18 cellular contexts compared by ENCODE assay signal in genomic region chr7:35854311-35854710, GRCh38.
"Had no signal": no experiment of that assay in that cellular context is flagged by ENCODE, and none has a peak within 500 bp of the region (broad histone marks: within the 10 kb centered on the region; RNA-seq: fewer than 3 reads in every experiment).

No MANE protein-coding gene starts in this region.

- H3K4me3 ChIP-seq: coronary artery, neural progenitor cell, ovary, prostate gland, right lobe of liver, spleen had no signal

- H3K4me3 Mint-ChIP-seq: brain; natural killer cell treated with Interleukin-12 subunit alpha and Interleukin-12 subunit beta and Interleukin-15 and Interleukin-18, amount 100 ng/mL, for 72 hours; neural progenitor cell; stimulated activated memory B cell treated with anti-CD40 and anti-IgM and Interleukin-4, amounts not matched to agents 10 μg/mL and 1 μg/mL and 100 μg/mL, for 72 hours; stimulated activated naive CD8-positive, alpha-beta T cell treated with anti-CD3 and anti-CD28 coated beads, Interleukin-15, Interleukin-2, amounts not matched to agents 100 ng/mL and 50 ng/mL, for 24 hours had no signal

- H3K27me3 ChIP-seq: neural progenitor cell, ovary, right lobe of liver, spleen had no signal

- H3K4me1 Mint-ChIP-seq: neural progenitor cell had no signal

- H3K4me1 ChIP-seq: neural progenitor cell, prostate gland, right lobe of liver had no signal

- ATAC-seq: left colon; left ventricle myocardium superior; natural killer cell treated with Interleukin-12 subunit alpha and Interleukin-12 subunit beta and Interleukin-15 and Interleukin-18, amount 100 ng/mL, for 72 hours; right lobe of liver; stimulated activated memory B cell treated with anti-CD40 and anti-IgM and Interleukin-4, amounts not matched to agents 10 μg/mL and 1 μg/mL and 100 μg/mL, for 72 hours had no signal

- DNase-seq: cerebellar nuclear complex; effector CD8-positive, alpha-beta T cell; left colon; left ventricle myocardium superior; ovary; retina; right lobe of liver; spleen; stimulated activated CD4-positive, alpha-beta T cell treated with anti-CD3 and anti-CD28 coated beads, Interleukin-15, amount 100 ng/mL, for 24 hours; stimulated activated CD4-positive, alpha-beta T cell treated with anti-CD3 and anti-CD28 coated beads, Interleukin-1b, Interleukin-23, amount 100 ng/mL, for 48 hours; stimulated activated CD4-positive, alpha-beta T cell treated with anti-CD3 and anti-CD28 coated beads, Interleukin-4, amount 100 ng/mL, for 24 hours had no signal

- H3K9me3 ChIP-seq: ovary, prostate gland, right lobe of liver, spleen had no signal

- H3K27ac Mint-ChIP-seq: brain; natural killer cell treated with Interleukin-12 subunit alpha and Interleukin-12 subunit beta and Interleukin-15 and Interleukin-18, amount 100 ng/mL, for 72 hours; neural progenitor cell; stimulated activated memory B cell treated with anti-CD40 and anti-IgM and Interleukin-4, amounts not matched to agents 10 μg/mL and 1 μg/mL and 100 μg/mL, for 72 hours; stimulated activated naive CD8-positive, alpha-beta T cell treated with anti-CD3 and anti-CD28 coated beads, Interleukin-15, Interleukin-2, amounts not matched to agents 100 ng/mL and 50 ng/mL, for 24 hours had no signal

- H3K9me3 Mint-ChIP-seq: natural killer cell treated with Interleukin-12 subunit alpha and Interleukin-12 subunit beta and Interleukin-15 and Interleukin-18, amount 100 ng/mL, for 72 hours; stimulated activated naive CD8-positive, alpha-beta T cell treated with anti-CD3 and anti-CD28 coated beads, Interleukin-15, Interleukin-2, amounts not matched to agents 100 ng/mL and 50 ng/mL, for 24 hours had no signal

- H3K27me3 Mint-ChIP-seq: brain; natural killer cell treated with Interleukin-12 subunit alpha and Interleukin-12 subunit beta and Interleukin-15 and Interleukin-18, amount 100 ng/mL, for 72 hours; stimulated activated memory B cell treated with anti-CD40 and anti-IgM and Interleukin-4, amounts not matched to agents 10 μg/mL and 1 μg/mL and 100 μg/mL, for 72 hours; stimulated activated naive CD8-positive, alpha-beta T cell treated with anti-CD3 and anti-CD28 coated beads, Interleukin-15, Interleukin-2, amounts not matched to agents 100 ng/mL and 50 ng/mL, for 24 hours had no signal

- H3K36me3 ChIP-seq: ovary, prostate gland, right lobe of liver had no signal

- H3K27ac ChIP-seq: coronary artery, neural progenitor cell, ovary, prostate gland, right lobe of liver, spleen had no signal
